ENCODE assay signal across 1 cellular context in the genomic region with DNA sequence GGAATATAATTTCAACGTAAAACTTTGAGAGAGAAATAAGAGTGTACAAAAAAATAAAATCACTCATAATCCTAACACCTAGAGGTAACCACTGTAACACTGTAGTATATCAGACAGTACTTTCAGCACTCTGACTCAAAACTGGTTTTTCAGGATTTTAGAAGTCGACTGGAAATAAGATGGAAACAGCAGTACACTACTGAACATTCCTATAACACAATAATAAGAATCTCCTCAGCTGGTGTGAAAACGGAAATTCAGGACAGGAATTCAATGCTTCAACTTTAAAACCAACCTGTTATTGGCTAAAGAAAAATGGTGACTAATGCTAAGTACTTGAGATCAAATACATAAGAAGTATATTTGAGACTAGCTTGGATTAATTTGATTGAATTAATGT.
TF ChIP-seq lines count a peak whose summit lies in the region.

No MANE protein-coding gene starts in this region.

TF ChIP-seq in K562, 482 proteins besides CTCF, POLR2A, EP300 and RAD21:
- no peak for TF ChIP-seq NCOA2 (IDR thresholded peaks at IDR 0.05; ENCODE audit: partially characterized antibody in 2 of 2)
- TF ChIP-seq ZNF551 (CRISPR knock-in tag; IDR thresholded peaks at IDR 0.05), result no peak
- TF ChIP-seq TBL1XR1 (IDR thresholded peaks at IDR 0.05; ENCODE audit: low read length in 2 of 2), result no peak
- no peak for TF ChIP-seq ZSCAN32 (CRISPR knock-in tag; IDR thresholded peaks at IDR 0.05)
- no peak for TF ChIP-seq ILK (tag; IDR thresholded peaks at IDR 0.05; ENCODE audit: borderline replicate concordance, low read depth)
- TF ChIP-seq, protein P1, sequence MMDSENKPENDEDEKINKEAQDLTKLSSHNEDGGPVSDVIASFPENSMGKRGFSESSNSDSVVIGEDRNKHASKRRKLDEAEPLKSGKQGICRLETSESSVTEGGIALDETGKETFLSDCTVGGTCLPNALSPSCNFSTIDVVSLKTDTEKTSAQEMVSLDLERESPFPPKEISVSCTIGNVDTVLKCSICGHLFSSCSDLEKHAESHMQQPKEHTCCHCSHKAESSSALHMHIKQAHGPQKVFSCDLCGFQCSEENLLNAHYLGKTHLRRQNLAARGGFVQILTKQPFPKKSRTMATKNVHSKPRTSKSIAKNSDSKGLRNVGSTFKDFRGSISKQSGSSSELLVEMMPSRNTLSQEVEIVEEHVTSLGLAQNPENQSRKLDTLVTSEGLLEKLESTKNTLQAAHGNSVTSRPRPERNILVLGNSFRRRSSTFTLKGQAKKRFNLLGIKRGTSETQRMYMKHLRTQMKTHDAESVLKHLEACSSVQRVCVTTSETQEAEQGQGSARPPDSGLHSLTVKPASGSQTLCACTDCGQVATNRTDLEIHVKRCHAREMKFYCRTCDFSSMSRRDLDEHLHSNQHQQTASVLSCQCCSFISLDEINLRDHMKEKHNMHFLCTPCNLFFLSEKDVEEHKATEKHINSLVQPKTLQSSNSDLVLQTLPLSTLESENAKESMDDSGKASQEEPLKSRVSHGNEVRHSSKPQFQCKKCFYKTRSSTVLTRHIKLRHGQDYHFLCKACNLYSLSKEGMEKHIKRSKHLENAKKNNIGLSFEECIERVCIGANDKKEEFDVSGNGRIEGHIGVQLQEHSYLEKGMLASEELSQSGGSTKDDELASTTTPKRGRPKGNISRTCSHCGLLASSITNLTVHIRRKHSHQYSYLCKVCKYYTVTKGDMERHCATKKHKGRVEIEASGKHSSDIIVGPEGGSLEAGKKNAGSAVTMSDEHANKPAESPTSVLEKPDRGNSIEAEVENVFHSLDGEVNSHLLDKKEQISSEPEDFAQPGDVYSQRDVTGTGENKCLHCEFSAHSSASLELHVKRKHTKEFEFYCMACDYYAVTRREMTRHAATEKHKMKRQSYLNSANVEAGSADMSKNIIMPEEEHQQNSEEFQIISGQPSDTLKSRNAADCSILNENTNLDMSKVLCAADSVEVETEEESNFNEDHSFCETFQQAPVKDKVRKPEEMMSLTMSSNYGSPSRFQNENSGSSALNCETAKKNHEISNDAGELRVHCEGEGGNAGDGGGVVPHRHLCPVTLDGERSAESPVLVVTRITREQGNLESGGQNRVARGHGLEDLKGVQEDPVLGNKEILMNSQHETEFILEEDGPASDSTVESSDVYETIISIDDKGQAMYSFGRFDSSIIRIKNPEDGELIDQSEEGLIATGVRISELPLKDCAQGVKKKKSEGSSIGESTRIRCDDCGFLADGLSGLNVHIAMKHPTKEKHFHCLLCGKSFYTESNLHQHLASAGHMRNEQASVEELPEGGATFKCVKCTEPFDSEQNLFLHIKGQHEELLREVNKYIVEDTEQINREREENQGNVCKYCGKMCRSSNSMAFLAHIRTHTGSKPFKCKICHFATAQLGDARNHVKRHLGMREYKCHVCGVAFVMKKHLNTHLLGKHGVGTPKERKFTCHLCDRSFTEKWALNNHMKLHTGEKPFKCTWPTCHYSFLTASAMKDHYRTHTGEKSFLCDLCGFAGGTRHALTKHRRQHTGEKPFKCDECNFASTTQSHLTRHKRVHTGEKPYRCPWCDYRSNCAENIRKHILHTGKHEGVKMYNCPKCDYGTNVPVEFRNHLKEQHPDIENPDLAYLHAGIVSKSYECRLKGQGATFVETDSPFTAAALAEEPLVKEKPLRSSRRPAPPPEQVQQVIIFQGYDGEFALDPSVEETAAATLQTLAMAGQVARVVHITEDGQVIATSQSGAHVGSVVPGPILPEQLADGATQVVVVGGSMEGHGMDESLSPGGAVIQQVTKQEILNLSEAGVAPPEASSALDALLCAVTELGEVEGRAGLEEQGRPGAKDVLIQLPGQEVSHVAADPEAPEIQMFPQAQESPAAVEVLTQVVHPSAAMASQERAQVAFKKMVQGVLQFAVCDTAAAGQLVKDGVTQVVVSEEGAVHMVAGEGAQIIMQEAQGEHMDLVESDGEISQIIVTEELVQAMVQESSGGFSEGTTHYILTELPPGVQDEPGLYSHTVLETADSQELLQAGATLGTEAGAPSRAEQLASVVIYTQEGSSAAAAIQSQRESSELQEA (IDR thresholded peaks at IDR 0.05; ENCODE audit: low read depth), result no peak
- TF ChIP-seq TCF7L2 (IDR thresholded peaks at IDR 0.05; ENCODE audit: low read depth, low read length), result no peak
- TF ChIP-seq DIDO1 (tag; IDR thresholded peaks at IDR 0.05; ENCODE audit: low read depth), result no peak
- TF ChIP-seq, protein P2, sequence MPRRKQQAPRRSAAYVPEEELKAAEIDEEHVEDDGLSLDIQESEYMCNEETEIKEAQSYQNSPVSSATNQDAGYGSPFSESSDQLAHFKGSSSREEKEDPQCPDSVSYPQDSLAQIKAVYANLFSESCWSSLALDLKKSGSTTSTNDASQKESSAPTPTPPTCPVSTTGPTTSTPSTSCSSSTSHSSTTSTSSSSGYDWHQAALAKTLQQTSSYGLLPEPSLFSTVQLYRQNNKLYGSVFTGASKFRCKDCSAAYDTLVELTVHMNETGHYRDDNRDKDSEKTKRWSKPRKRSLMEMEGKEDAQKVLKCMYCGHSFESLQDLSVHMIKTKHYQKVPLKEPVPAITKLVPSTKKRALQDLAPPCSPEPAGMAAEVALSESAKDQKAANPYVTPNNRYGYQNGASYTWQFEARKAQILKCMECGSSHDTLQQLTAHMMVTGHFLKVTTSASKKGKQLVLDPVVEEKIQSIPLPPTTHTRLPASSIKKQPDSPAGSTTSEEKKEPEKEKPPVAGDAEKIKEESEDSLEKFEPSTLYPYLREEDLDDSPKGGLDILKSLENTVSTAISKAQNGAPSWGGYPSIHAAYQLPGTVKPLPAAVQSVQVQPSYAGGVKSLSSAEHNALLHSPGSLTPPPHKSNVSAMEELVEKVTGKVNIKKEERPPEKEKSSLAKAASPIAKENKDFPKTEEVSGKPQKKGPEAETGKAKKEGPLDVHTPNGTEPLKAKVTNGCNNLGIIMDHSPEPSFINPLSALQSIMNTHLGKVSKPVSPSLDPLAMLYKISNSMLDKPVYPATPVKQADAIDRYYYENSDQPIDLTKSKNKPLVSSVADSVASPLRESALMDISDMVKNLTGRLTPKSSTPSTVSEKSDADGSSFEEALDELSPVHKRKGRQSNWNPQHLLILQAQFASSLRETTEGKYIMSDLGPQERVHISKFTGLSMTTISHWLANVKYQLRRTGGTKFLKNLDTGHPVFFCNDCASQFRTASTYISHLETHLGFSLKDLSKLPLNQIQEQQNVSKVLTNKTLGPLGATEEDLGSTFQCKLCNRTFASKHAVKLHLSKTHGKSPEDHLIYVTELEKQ (CRISPR knock-in tag; IDR thresholded peaks at IDR 0.05), result no peak
- TF ChIP-seq SRSF1 (IDR thresholded peaks at IDR 0.05; ENCODE audit: low read depth, low read length), result no peak
- TF ChIP-seq RBM14 (IDR thresholded peaks at IDR 0.05; ENCODE audit: borderline replicate concordance, insufficient read depth, low read depth, low read length), result no peak
- no peak for TF ChIP-seq POLR2H (tag; IDR thresholded peaks at IDR 0.05; ENCODE audit: low read depth)
- no peak for TF ChIP-seq OTX1 (CRISPR knock-in tag; IDR thresholded peaks at IDR 0.05)
- no peak for TF ChIP-seq RBM17 (IDR thresholded peaks at IDR 0.05; ENCODE audit: borderline replicate concordance, low read depth, low read length)
- no peak for TF ChIP-seq EGR1 (conservative IDR thresholded peaks at IDR 0.05)
- TF ChIP-seq, protein P3, sequence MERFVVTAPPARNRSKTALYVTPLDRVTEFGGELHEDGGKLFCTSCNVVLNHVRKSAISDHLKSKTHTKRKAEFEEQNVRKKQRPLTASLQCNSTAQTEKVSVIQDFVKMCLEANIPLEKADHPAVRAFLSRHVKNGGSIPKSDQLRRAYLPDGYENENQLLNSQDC (CRISPR knock-in tag; IDR thresholded peaks at IDR 0.05), result no peak
- no peak for TF ChIP-seq SRSF9 (IDR thresholded peaks at IDR 0.05; ENCODE audit: borderline replicate concordance, low read depth, low read length)
